ENCODE assay signal across 11 cellular contexts in the genomic region with DNA sequence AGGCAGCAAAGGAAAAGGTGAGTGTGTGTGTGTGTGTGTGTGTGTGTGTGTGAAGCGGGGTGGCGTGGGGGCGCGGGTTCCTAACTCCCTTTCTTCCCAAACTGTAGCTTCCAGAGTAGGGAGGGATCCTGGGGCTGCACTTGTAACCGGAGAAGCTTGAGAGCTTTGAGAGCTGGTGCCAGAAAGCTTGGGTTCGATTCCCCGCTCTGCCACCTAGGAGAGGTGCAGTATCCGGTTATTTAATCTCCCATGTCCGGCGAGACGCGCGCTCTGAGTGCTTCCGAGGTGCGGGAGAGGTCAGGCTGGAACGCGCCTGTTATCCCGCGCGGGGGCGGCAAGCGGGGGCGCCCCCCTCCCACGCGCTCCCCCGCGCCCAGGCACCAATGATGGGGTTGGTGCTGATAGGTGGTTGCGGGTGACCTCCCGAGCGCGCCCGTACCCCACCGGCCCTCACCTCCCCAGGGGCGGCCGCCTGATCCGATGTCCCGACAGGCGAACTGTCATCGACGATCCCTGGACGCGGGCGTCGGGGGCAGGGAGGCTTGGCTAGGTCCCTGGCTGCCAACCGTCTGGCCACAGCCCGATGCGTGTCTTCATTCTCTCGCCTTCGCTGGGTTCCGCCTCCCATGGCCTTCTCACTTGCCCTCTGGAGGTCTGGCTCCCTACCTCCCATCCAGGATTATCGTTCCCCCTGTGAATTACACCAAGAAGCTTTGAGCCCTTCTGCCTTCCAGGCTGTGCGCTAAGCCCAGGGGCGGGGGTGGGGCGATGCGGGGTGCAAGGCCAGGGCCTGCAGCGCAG. TPM values are rescaled to one million over a fixed set of nuclear protein-coding genes. Genes with fewer than 3 reads are reported as not detected.
A peak's percentile ranks its signal among the peaks of the same experiment; 100 is the strongest.
DNase-seq lines count a peak whose midpoint lies in the region; ATAC-seq, FAIRE-seq and TF ChIP-seq lines count a peak whose summit lies in the region.
"Had no signal": no experiment of that assay in that cellular context is flagged by ENCODE, and none has a peak within 500 bp of the region (broad histone marks: within the 10 kb centered on the region; RNA-seq: fewer than 3 reads in every experiment).

No MANE protein-coding gene starts in this region.

- FAIRE-seq in GM12878 (lab: Jason Lieb, UNC): no peak
- FAIRE-seq: pancreas had no signal

- no peaks in the 10 kb centered on the region for H3K27me3 ChIP-seq in HL-60 (ENCODE audit: insufficient read depth, poor library complexity, severe bottlenecking)
- no peaks in the 10 kb centered on the region for H3K27me3 ChIP-seq in GM12878 (replicated peaks in 1 of 2; ENCODE audit: control insufficient read depth in 2 of 2, insufficient read depth in 2 of 2, low read length in 1 of 2)
- no peaks in the 10 kb centered on the region for H3K27me3 ChIP-seq in smooth muscle cell (ENCODE audit: low read depth)
- H3K27me3 ChIP-seq: pancreas had no signal

- H3K4me2 ChIP-seq in GM12878 (ENCODE audit: control insufficient read depth, insufficient read depth) (peak overlapping the region; percentile 17; the same call in 1 of the 2 replicates), smooth muscle cell (peak overlapping the region; percentile 79)

- H3K4me3 ChIP-seq in HL-60 (replicated peaks; ENCODE audit: insufficient read depth, low read length) (peak overlapping the region; percentile 55), GM12878 (no peak overlapping the region), smooth muscle cell (peak overlapping the region; percentile 39)

- in situ Hi-C loops in GM12878 (cut with MboI): no loop called here

- no peaks in the 10 kb centered on the region for H3K79me2 ChIP-seq in GM12878 (ENCODE audit: control insufficient read depth, insufficient read depth, low read length)
- no peaks in the 10 kb centered on the region for H3K79me2 ChIP-seq in smooth muscle cell (ENCODE audit: low read depth)

- TF ChIP-seq RAD21 in GM12878 (IDR thresholded peaks at IDR 0.05; ENCODE audit: insufficient read depth, low read depth, low read length): no peak

- H2AFZ ChIP-seq in GM12878 (ENCODE audit: control insufficient read depth, low read depth, low read length) (peak overlapping the region; percentile 39; the same call in 1 of the 2 replicates), smooth muscle cell (ENCODE audit: low read depth) (peak overlapping the region; percentile 79)

- RAD21 ChIA-PET in GM12878 (lab: Charles Lee; ENCODE audit: unreplicated experiment): no interaction called here

- H3K9me3 ChIP-seq in GM12878 (replicated peaks; ENCODE audit: control insufficient read depth, insufficient read depth, low read length) (no peaks in the 10 kb centered on the region), smooth muscle cell (replicated peaks; ENCODE audit: low read depth) (no peaks in the 10 kb centered on the region)
- H3K9me3 ChIP-seq: pancreas had no signal

- POLR2A ChIA-PET in GM12878 (lab: Charles Lee): no interaction called here

- CTCF ChIA-PET in GM12878 (lab: Yijun Ruan, JAX): interaction anchor here (0.8 to 2.1 kb wide), 3 partner anchors 38 to 78 kb away, joined by 3 to 7 read pairs (median 3); no protein-coding TSS in a partner anchor

- no peak for TF ChIP-seq EP300 in GM12878 (IDR thresholded peaks at IDR 0.05; ENCODE audit: borderline replicate concordance in 1 of 2, control insufficient read depth in 1 of 2, low read depth in 2 of 2, low read length in 2 of 2)

- ATAC-seq in GM12878 (no peak; the same call in 2 of the 3 replicates), HG02623 (IDR thresholded peaks at IDR 0.05; ENCODE audit: unreplicated experiment) (no peak)

- intact Hi-C loops in GM12878 (cut with micrococcal nuclease; ENCODE audit: unreplicated experiment): no loop called here
- intact Hi-C loops in posterior vena cava (cut with DNase I): no loop called here

- SMC1A ChIA-PET in GM12878 (lab: Charles Lee; ENCODE audit: uncharacterized antibody, unreplicated experiment): interaction anchor here (0.6 kb wide), 1 partner anchor 18 kb away, joined by 3 read pairs; no protein-coding TSS in a partner anchor

- TF ChIP-seq POLR2A in GM12878 (IDR thresholded peaks at IDR 0.05; ENCODE audit: low read depth, low read length): no peak

- no peaks in the 10 kb centered on the region for H3K36me3 ChIP-seq in GM12878 (ENCODE audit: control insufficient read depth in 2 of 2, insufficient read depth in 2 of 2, low read length in 1 of 2)
- H3K36me3 ChIP-seq in smooth muscle cell (ENCODE audit: low read depth): no peaks in the 10 kb centered on the region
- H3K36me3 ChIP-seq: pancreas had no signal

- no TSS peak for BruUV-seq in GM12878 (replicated peaks; lab: Mats Ljungman, UMichigan)

- H4K20me1 ChIP-seq in GM12878 (ENCODE audit: control insufficient read depth, insufficient read depth): no peaks in the 10 kb centered on the region
- no peaks in the 10 kb centered on the region for H4K20me1 ChIP-seq in smooth muscle cell (ENCODE audit: low read depth)

- no peak overlapping the region for H3K9ac ChIP-seq in GM12878 (ENCODE audit: control insufficient read depth, insufficient read depth, low read length)
- no peak overlapping the region for H3K9ac ChIP-seq in smooth muscle cell (ENCODE audit: low read depth)

- DNase-seq in HL-60 (ENCODE audit: low read depth in 1 of 2, low spot score in 1 of 2): peak; percentile 46 to 57
- no peak for DNase-seq in GM12878 (ENCODE audit: low read depth, low spot score)
- peak; percentile 64 for DNase-seq in iPS-NIHi11 (ENCODE audit: low spot score)
- DNase-seq in smooth muscle cell (lab: John Stamatoyannopoulos, UW; ENCODE audit: unreplicated experiment): no peak
- no peak for DNase-seq in NCI-H1105 (lab: John Stamatoyannopoulos, UW)
- DNase-seq in NCI-H748 (lab: John Stamatoyannopoulos, UW; ENCODE audit: unreplicated experiment): no peak
- DNase-seq in posterior vena cava (ENCODE audit: low spot score): no peak
- DNase-seq: NCI-H1092 treated with DMSO at 0.1 percent for 48 hours had no signal

- H3K27ac ChIP-seq in HL-60 (replicated peaks): peak overlapping the region; percentile 82
- no peak overlapping the region for H3K27ac ChIP-seq in GM12878 (ENCODE audit: control insufficient read depth, insufficient read depth)
- H3K27ac ChIP-seq in smooth muscle cell (ENCODE audit: low read depth): no peak overlapping the region

- no peak for TF ChIP-seq CTCF in HL-60 (IDR thresholded peaks at IDR 0.05; ENCODE audit: insufficient read depth, low read length)
- no peak for TF ChIP-seq CTCF in GM12878 (IDR thresholded peaks at IDR 0.05 in 2 of 3, conservative IDR thresholded peaks at IDR 0.05 in 1 of 3; ENCODE audit: control insufficient read depth in 2 of 3, extremely low read depth in 1 of 3, insufficient read depth in 1 of 3, low read depth in 3 of 3, low read length in 3 of 3)
- no peak for TF ChIP-seq CTCF in smooth muscle cell (IDR thresholded peaks at IDR 0.05; ENCODE audit: borderline replicate concordance, insufficient read depth, poor library complexity, severe bottlenecking)

- no peaks in the 10 kb centered on the region for H3F3A ChIP-seq in smooth muscle cell (ENCODE audit: low read depth)

- H3K4me1 ChIP-seq in GM12878 (ENCODE audit: control insufficient read depth, insufficient read depth, low read length) (no peaks in the 10 kb centered on the region), smooth muscle cell (ENCODE audit: low read depth) (no peaks in the 10 kb centered on the region)
- H3K4me1 ChIP-seq: pancreas had no signal

- WGBS in GM12878 (ENCODE audit: insufficient coverage, insufficient replicate concordance, low lambda C conversion rate, missing lambda C conversion rate): 55% methylated on average over 41 of the region's 56 CpGs
- WGBS in smooth muscle cell (ENCODE audit: low lambda C conversion rate): 20% methylated on average over 45 of the region's 56 CpGs

RNA-seq across cellular contexts. Expression of gene RACGAP1, which starts 7.4 kb away (rescaled TPM):
- 34.4 and 36.1 TPM in 2 replicates for total RNA-seq in GM12878 (2013; cell fraction: nucleolus; rRNA removed)
- total RNA-seq in GM12878 (2014; rRNA removed) (68.3 and 76.5 TPM in 2 replicates), GM12878 (2014; rRNA removed; fragmentation: Illumina TruSeq; extraction: Trizol) (74.2 and 75.9 TPM in 2 replicates), GM12878 (2021) (87.9 and 95.5 TPM in 2 replicates), smooth muscle cell (18.3 and 52.3 TPM in 2 replicates), posterior vena cava (10 to 100 TPM in 1 of 2 donors, 1 to 10 TPM in 1; 9.9 to 10.5 TPM)
- polyA plus RNA-seq in GM12878 (2011; ENCODE audit: low read depth): 35.7 TPM
- polyA plus RNA-seq in GM12878 (2011; rRNA removed) (86.0 and 113 TPM in 2 replicates), GM12878 (2014; fragmentation: Illumina TruSeq; extraction: Trizol) (82.0 and 93.1 TPM in 2 replicates), GM12878 (2014; fragmentation: Nextera tagmentation; extraction: Ambion mirVana) (10 to 100 TPM; 32.4 to 40.7 TPM), GM12878 (2014; rRNA removed) (47.3 and 59.2 TPM in 2 replicates), GM12878 (2016; fragmentation: Nextera tagmentation; extraction: Ambion mirVana) (10 to 100 TPM; 78.2 TPM), smooth muscle cell (11.4 and 13.7 TPM in 2 replicates)
- 63.5 and 77.2 TPM in 2 replicates for polyA plus RNA-seq in GM12878 (2011; cell fraction: cytosol; rRNA removed)
- polyA plus RNA-seq in GM12878 (2011; cell fraction: nucleus; rRNA removed): 56.9 and 65.6 TPM in 2 replicates
- 39.2 and 48.7 TPM in 2 replicates for polyA plus RNA-seq in GM12878 (2012)
- 116 and 120 TPM in 2 replicates for polyA minus RNA-seq in GM12878 (2011; rRNA and poly(A)+ RNA removed)
- 34.5 and 45.3 TPM in 2 replicates for polyA minus RNA-seq in GM12878 (2011; cell fraction: cytosol; rRNA and poly(A)+ RNA removed)
- 26.7 and 32.1 TPM in 2 replicates for polyA minus RNA-seq in GM12878 (2011; cell fraction: nucleus; rRNA and poly(A)+ RNA removed)

RNA-seq across cellular contexts. Expression of gene ASIC1, which starts 24.7 kb away (rescaled TPM):
- total RNA-seq in GM12878 (2013; cell fraction: nucleolus; rRNA removed): 0.27 and 2.0 TPM in 2 replicates
- total RNA-seq in GM12878 (2014; rRNA removed) (0.05 and 0.28 TPM in 2 replicates), GM12878 (2014; rRNA removed; fragmentation: Illumina TruSeq; extraction: Trizol) (not detected in 2 replicates), GM12878 (2021) (0.13 and 0.26 TPM in 2 replicates), smooth muscle cell (0.36 and 0.45 TPM in 2 replicates), posterior vena cava (1 to 10 TPM; 2.5 to 4.2 TPM)
- polyA plus RNA-seq in GM12878 (2011; ENCODE audit: low read depth): 0.22 TPM
- polyA plus RNA-seq in GM12878 (2011; rRNA removed) (0.14 and 0.27 TPM in 2 replicates), GM12878 (2014; fragmentation: Illumina TruSeq; extraction: Trizol) (0.08 and 0.09 TPM in 2 replicates), GM12878 (2014; fragmentation: Nextera tagmentation; extraction: Ambion mirVana) (under 1 TPM in 1 of 2 experiments, not detected in 1; 0.02 TPM), GM12878 (2014; rRNA removed) (0.01 and 0.15 TPM in 2 replicates), GM12878 (2016; fragmentation: Nextera tagmentation; extraction: Ambion mirVana) (not detected), smooth muscle cell (0.69 and 1.5 TPM in 2 replicates)
- 0.18 and 0.22 TPM in 2 replicates for polyA plus RNA-seq in GM12878 (2011; cell fraction: cytosol; rRNA removed)
- polyA plus RNA-seq in GM12878 (2011; cell fraction: nucleus; rRNA removed): 0.50 and 1.1 TPM in 2 replicates
- polyA plus RNA-seq in GM12878 (2012): 0.42 and 0.83 TPM in 2 replicates
- polyA minus RNA-seq in GM12878 (2011; rRNA and poly(A)+ RNA removed): 0.05 and 0.22 TPM in 2 replicates
- polyA minus RNA-seq in GM12878 (2011; cell fraction: cytosol; rRNA and poly(A)+ RNA removed): 0.42 TPM in 1 of 2 replicates, not detected in the other
- 0.36 TPM in 1 of 2 replicates, not detected in the other for polyA minus RNA-seq in GM12878 (2011; cell fraction: nucleus; rRNA and poly(A)+ RNA removed)

RNA-seq across cellular contexts. Expression of gene SMARCD1, which starts 52.4 kb away (rescaled TPM):
- 61.2 and 62.7 TPM in 2 replicates for total RNA-seq in GM12878 (2013; cell fraction: nucleolus; rRNA removed)
- 83.2 and 90.4 TPM in 2 replicates for total RNA-seq in GM12878 (2014; rRNA removed)
- total RNA-seq in GM12878 (2014; rRNA removed; fragmentation: Illumina TruSeq; extraction: Trizol): 46.6 and 51.7 TPM in 2 replicates
- total RNA-seq in GM12878 (2021): 78.7 and 90.1 TPM in 2 replicates
- polyA plus RNA-seq in GM12878 (2011; ENCODE audit: low read depth): 36.1 TPM
- 38.7 and 67.2 TPM in 2 replicates for polyA plus RNA-seq in GM12878 (2011; rRNA removed)
- 62.2 and 64.3 TPM in 2 replicates for polyA plus RNA-seq in GM12878 (2011; cell fraction: cytosol; rRNA removed)
- polyA plus RNA-seq in GM12878 (2011; cell fraction: nucleus; rRNA removed): 90.5 and 98.2 TPM in 2 replicates
- polyA plus RNA-seq in GM12878 (2012): 38.5 and 44.3 TPM in 2 replicates
- polyA plus RNA-seq in GM12878 (2014; fragmentation: Illumina TruSeq; extraction: Trizol): 92.4 and 96.2 TPM in 2 replicates
- polyA plus RNA-seq in GM12878 (2014; fragmentation: Nextera tagmentation; extraction: Ambion mirVana): 1 to 10 TPM; 1.4 to 2.9 TPM
- polyA plus RNA-seq in GM12878 (2014; rRNA removed): 66.1 and 97.4 TPM in 2 replicates
- 10 to 100 TPM; 12.6 to 13.4 TPM for polyA plus RNA-seq in GM12878 (2016; fragmentation: Nextera tagmentation; extraction: Ambion mirVana)
- 62.7 and 66.1 TPM in 2 replicates for polyA minus RNA-seq in GM12878 (2011; rRNA and poly(A)+ RNA removed)
- 36.5 and 40.9 TPM in 2 replicates for polyA minus RNA-seq in GM12878 (2011; cell fraction: cytosol; rRNA and poly(A)+ RNA removed)
- polyA minus RNA-seq in GM12878 (2011; cell fraction: nucleus; rRNA and poly(A)+ RNA removed): 26.4 and 43.6 TPM in 2 replicates
- total RNA-seq in smooth muscle cell: 39.6 and 47.8 TPM in 2 replicates
- 24.1 and 28.3 TPM in 2 replicates for polyA plus RNA-seq in smooth muscle cell
- total RNA-seq in posterior vena cava: 10 to 100 TPM; 27.9 to 33.0 TPM

RNA-seq across cellular contexts. Expression of gene AQP6, which starts 60.0 kb away (rescaled TPM):
- total RNA-seq in GM12878 (2013; cell fraction: nucleolus; rRNA removed): not detected in 2 replicates
- total RNA-seq in GM12878 (2014; rRNA removed) (not detected in 2 replicates), GM12878 (2014; rRNA removed; fragmentation: Illumina TruSeq; extraction: Trizol) (not detected in 2 replicates), GM12878 (2021) (not detected in 2 replicates), smooth muscle cell (not detected in 2 replicates), posterior vena cava (under 1 TPM in 1 of 2 donors, not detected in 1; 0.05 TPM)
- not detected for polyA plus RNA-seq in GM12878 (2011; ENCODE audit: low read depth)
- polyA plus RNA-seq in GM12878 (2011; rRNA removed) (not detected in 2 replicates), GM12878 (2014; fragmentation: Illumina TruSeq; extraction: Trizol) (not detected in 2 replicates), GM12878 (2014; fragmentation: Nextera tagmentation; extraction: Ambion mirVana) (not detected), GM12878 (2014; rRNA removed) (not detected in 2 replicates), GM12878 (2016; fragmentation: Nextera tagmentation; extraction: Ambion mirVana) (not detected), smooth muscle cell (not detected in 2 replicates)
- polyA plus RNA-seq in GM12878 (2011; cell fraction: cytosol; rRNA removed): not detected in 2 replicates
- polyA plus RNA-seq in GM12878 (2011; cell fraction: nucleus; rRNA removed): not detected in 2 replicates
- polyA plus RNA-seq in GM12878 (2012): not detected in 2 replicates
- not detected in 2 replicates for polyA minus RNA-seq in GM12878 (2011; rRNA and poly(A)+ RNA removed)
- not detected in 2 replicates for polyA minus RNA-seq in GM12878 (2011; cell fraction: cytosol; rRNA and poly(A)+ RNA removed)
- polyA minus RNA-seq in GM12878 (2011; cell fraction: nucleus; rRNA and poly(A)+ RNA removed): not detected in 2 replicates
- total RNA-seq: ureter had no signal

Comparison
In these comparisons a context has a peak if more than half of its experiments do, and no peak if none do; other contexts are left out.
1. DNase-seq: peak in HL-60 (2 of 2) and iPS-NIHi11 (single experiment); none in GM12878 (single experiment), smooth muscle cell (single experiment), NCI-H1105 (single experiment), NCI-H748 (single experiment) and posterior vena cava (single experiment).